Comparison of ENCODE assay signal across 10 cellular contexts in genomic region chr6:37784585-37784967, GRCh38. TPM values are rescaled to one million over a fixed set of nuclear protein-coding genes. Genes with fewer than 3 reads are reported as not detected.
DNase-seq lines count a peak whose midpoint lies in the region; ATAC-seq, FAIRE-seq and TF ChIP-seq lines count a peak whose summit lies in the region.
"Had no signal": no experiment of that assay in that cellular context is flagged by ENCODE, and none has a peak within 500 bp of the region (broad histone marks: within the 10 kb centered on the region; RNA-seq: fewer than 3 reads in every experiment).

No MANE protein-coding gene starts in this region.

- H3K4me1 ChIP-seq in A673 (ENCODE audit: insufficient read depth, low read length, poor library complexity, severe bottlenecking) (peaks cover 11% of the 10 kb centered on the region), colonic mucosa (peaks cover 4% of the 10 kb centered on the region)

- FAIRE-seq in RCC 7860 (lab: Jason Lieb, UNC), result no peak

- ATAC-seq in GM21360 (IDR thresholded peaks at IDR 0.05; ENCODE audit: unreplicated experiment) (no peak), HG03342 (IDR thresholded peaks at IDR 0.05; ENCODE audit: unreplicated experiment) (no peak)

- intact Hi-C loops in A673 (cut with micrococcal nuclease; ENCODE audit: unreplicated experiment) (no loop called here), colonic mucosa (cut with DNase I) (no loop called here)

- H3K27ac Mint-ChIP-seq in mesothelial cell of epicardium, result no peak overlapping the region
- H3K27ac Mint-ChIP-seq: CD4-positive, alpha-beta T cell had no signal

- H3K27me3 ChIP-seq in A673 (replicated peaks; ENCODE audit: insufficient read depth, low read depth, low read length, poor library complexity) (no peaks in the 10 kb centered on the region), colonic mucosa (peaks cover 10% of the 10 kb centered on the region)
- H3K27me3 ChIP-seq: Peyer's patch had no signal

- TF ChIP-seq CTCF in A673 (conservative IDR thresholded peaks at IDR 0.05; ENCODE audit: low read depth, low read length) (no peak), colonic mucosa (IDR thresholded peaks at IDR 0.05) (no peak), mesothelial cell of epicardium (IDR thresholded peaks at IDR 0.05; ENCODE audit: unreplicated experiment) (no peak), GM10266 (IDR thresholded peaks at IDR 0.05; ENCODE audit: control insufficient read depth, insufficient read depth, low read depth, missing control alignments) (no peak)

- peaks cover 27% of the 10 kb centered on the region for H3K4me1 Mint-ChIP-seq in mesothelial cell of epicardium

- H3K9me3 ChIP-seq in A673 (ENCODE audit: low read depth, low read length, poor library complexity, severe bottlenecking) (no peaks in the 10 kb centered on the region), colonic mucosa (no peaks in the 10 kb centered on the region)
- H3K9me3 ChIP-seq: Peyer's patch had no signal

- no peak overlapping the region for H3K27ac ChIP-seq in A673 (ENCODE audit: low read depth, low read length, poor library complexity, severe bottlenecking)
- H3K27ac ChIP-seq in colonic mucosa, result no peak overlapping the region

- H3K27me3 Mint-ChIP-seq in mesothelial cell of epicardium (ENCODE audit: low read depth), result peaks cover 5% of the 10 kb centered on the region

- no peaks in the 10 kb centered on the region for H3K36me3 ChIP-seq in A673 (ENCODE audit: insufficient read depth, low read length, poor library complexity, severe bottlenecking)
- H3K36me3 ChIP-seq in colonic mucosa, result no peaks in the 10 kb centered on the region
- H3K36me3 ChIP-seq: Peyer's patch had no signal

- no peaks in the 10 kb centered on the region for H3K9me3 Mint-ChIP-seq in mesothelial cell of epicardium
- H3K9me3 Mint-ChIP-seq: CD4-positive, alpha-beta T cell had no signal

- CTCF ChIA-PET in A673 (lab: Charles Lee), result no interaction called here

- DNase-seq in A673 (ENCODE audit: low spot score), result no peak
- DNase-seq in NCI-H1092 (lab: John Stamatoyannopoulos, UW), result peak; percentile 65
- DNase-seq in colonic mucosa, result no peak
- DNase-seq in mesothelial cell of epicardium (ENCODE audit: low spot score in 2 of 2, unreplicated experiment in 2 of 2), result no peak
- no peak for DNase-seq in RCC 7860 (ENCODE audit: low spot score)
- no peak for DNase-seq in GM10266 (ENCODE audit: extremely low spot score)
- DNase-seq: CD4-positive, alpha-beta T cell; Peyer's patch had no signal

- no peaks in the 10 kb centered on the region for H3K36me3 Mint-ChIP-seq in mesothelial cell of epicardium

- POLR2A ChIA-PET in A673 (lab: Charles Lee; ENCODE audit: low non-redundant PET), result no interaction called here

- H3K4me3 ChIP-seq in A673 (ENCODE audit: low read depth, low read length, poor library complexity, severe bottlenecking), result peak overlapping the region; percentile 37
- peak overlapping the region; percentile 34 for H3K4me3 ChIP-seq in colonic mucosa

- H3K4me3 Mint-ChIP-seq in mesothelial cell of epicardium, result peak overlapping the region; percentile 66

- no TSS peak for BruUV-seq in A673 (replicated peaks; lab: Mats Ljungman, UMichigan)

- no peak overlapping the region for H3K9ac ChIP-seq in colonic mucosa (ENCODE audit: low read depth in 2 of 2, low read length in 2 of 2)

RNA-seq across cellular contexts. Expression of gene ZFAND3, which starts 35.0 kb away (rescaled TPM):
- 64.0 and 67.4 TPM in 2 replicates for total RNA-seq in A673 (2021)
- total RNA-seq in colonic mucosa, result 10 to 100 TPM; 42.0 to 96.8 TPM
- 78.9 to 83.5 TPM (median 81.2 TPM) in 3 replicates for total RNA-seq in mesothelial cell of epicardium
